ENCODE assay signal across 8 cellular contexts in the genomic region with DNA sequence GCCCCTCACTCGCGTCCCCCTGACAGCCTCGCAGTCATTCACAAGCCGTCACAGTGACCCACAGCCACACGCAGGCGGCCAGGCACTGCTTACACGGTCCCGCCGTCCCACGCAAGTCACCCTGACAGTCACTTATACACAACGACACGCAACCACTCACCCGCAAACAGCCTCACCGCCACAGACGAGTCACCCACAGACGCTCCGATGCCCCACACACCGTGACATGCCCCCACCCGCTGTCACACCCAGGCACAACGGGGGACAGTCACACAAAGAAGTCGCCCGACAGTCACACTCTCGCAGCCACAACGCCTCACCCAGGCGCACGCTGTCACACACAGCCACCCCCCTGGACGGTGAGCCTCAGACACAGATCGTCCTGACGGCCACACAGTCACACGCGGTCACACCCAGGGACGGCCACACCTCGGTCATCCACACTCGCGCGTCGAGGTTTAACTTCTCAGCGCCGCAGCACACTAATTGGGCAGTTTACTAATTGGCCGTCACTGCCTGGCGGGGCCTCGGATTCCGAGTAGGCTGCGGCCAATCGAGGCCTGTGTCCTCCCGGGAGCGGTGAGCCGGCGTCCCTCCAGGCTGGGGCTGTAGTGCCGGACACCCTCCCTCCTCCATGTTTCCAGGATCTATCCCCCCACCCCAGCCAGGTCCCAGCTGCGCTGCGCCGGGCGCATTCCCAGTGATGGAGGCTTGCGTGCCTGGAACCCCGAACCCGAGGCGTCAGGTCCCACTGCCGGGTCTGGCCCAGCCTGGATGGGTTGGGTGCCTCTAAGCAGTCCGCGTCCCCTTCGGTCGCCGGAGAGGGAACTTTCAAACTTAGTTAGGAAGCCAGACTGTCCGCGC. TPM values are rescaled to one million over a fixed set of nuclear protein-coding genes. Genes with fewer than 3 reads are reported as not detected.
DNase-seq lines count a peak whose midpoint lies in the region; ATAC-seq, FAIRE-seq and TF ChIP-seq lines count a peak whose summit lies in the region.

No MANE protein-coding gene starts in this region.

- 0 out of 2 replicates have a peak, but pooled peaks cover 2% of the 10 kb centered on the region for H3K9me3 ChIP-seq in HEK293 (ENCODE audit: control insufficient read depth, insufficient read depth, low read depth, low read length)

- peaks cover 52 to 98% of the 10 kb centered on the region in 2 donors for H3K27me3 Mint-ChIP-seq in effector memory CD8-positive, alpha-beta T cell
- peaks cover 58 to 95% (median 64%) of the 10 kb centered on the region in 3 donors for H3K27me3 Mint-ChIP-seq in naive B cell

- peak overlapping the region; percentile 54 for H3K4me3 ChIP-seq in HEK293 (ENCODE audit: low read depth, low read length)

- peak overlapping the region; percentile 71 to 84 for H3K27ac Mint-ChIP-seq in effector memory CD8-positive, alpha-beta T cell
- peak overlapping the region; percentile 19 to 92 (median 58) for H3K27ac Mint-ChIP-seq in naive B cell

- H3K9me3 Mint-ChIP-seq in effector memory CD8-positive, alpha-beta T cell: peaks cover 0 to 12% of the 10 kb centered on the region in 2 donors
- peaks cover 0 to 31% (median 14%) of the 10 kb centered on the region in 7 donors for H3K9me3 Mint-ChIP-seq in naive B cell

- no peaks in the 10 kb centered on the region; the same call in 1 of the 2 replicates for H3K4me1 ChIP-seq in HEK293 (ENCODE audit: control insufficient read depth, insufficient read depth, low read length)

- peak; percentile 89 for FAIRE-seq in urothelium cell line (lab: Jason Lieb, UNC)

- H3K36me3 Mint-ChIP-seq in effector memory CD8-positive, alpha-beta T cell (ENCODE audit: insufficient read depth): peaks cover 4% of the 10 kb centered on the region
- peaks cover 0 to 6% of the 10 kb centered on the region in 2 donors for H3K36me3 Mint-ChIP-seq in naive B cell

- peak; percentile 75 for ATAC-seq in effector memory CD8-positive, alpha-beta T cell (replicated peaks)
- ATAC-seq in naive B cell (ENCODE audit: low read depth in 2 of 2): peak; percentile 25 to 37
- ATAC-seq in GM18502 (IDR thresholded peaks at IDR 0.05; ENCODE audit: poor library complexity, unreplicated experiment): no peak

- peaks cover 13 to 18% of the 10 kb centered on the region in 2 donors for H3K4me1 Mint-ChIP-seq in effector memory CD8-positive, alpha-beta T cell (ENCODE audit: low read depth in 2 of 2)
- peaks cover 13 to 24% (median 13%) of the 10 kb centered on the region in 3 donors for H3K4me1 Mint-ChIP-seq in naive B cell

- peak overlapping the region; percentile 41; the same call in 1 of the 2 replicates for H3K27ac ChIP-seq in HEK293 (ENCODE audit: extremely low read depth, low read depth, low read length)

- H3K36me3 ChIP-seq in HEK293 (ENCODE audit: control insufficient read depth in 2 of 2, insufficient read depth in 1 of 2, low read length in 2 of 2): no peaks in the 10 kb centered on the region

- DNase-seq in AG08395 (ENCODE audit: low spot score) (peak; percentile 41), naive B cell (no peak), urothelium cell line (ENCODE audit: low spot score) (no peak), Kasumi-1 (lab: John Stamatoyannopoulos, UW) (no peak)
- peak; percentile 39 to 51 for DNase-seq in activated CD4-positive, alpha-beta T cell treated with anti-CD3 and anti-CD28 coated beads for 4 hours
- DNase-seq in effector memory CD8-positive, alpha-beta T cell: peak; percentile 40 to 50 (median 42)

- CTCF ChIA-PET in HEK293 (lab: Yijun Ruan, JAX): no interaction called here

- H3K4me3 Mint-ChIP-seq in effector memory CD8-positive, alpha-beta T cell: peak overlapping the region; percentile 79 to 88
- H3K4me3 Mint-ChIP-seq in naive B cell: peak overlapping the region; percentile 78 to 91 (median 88)

- TF ChIP-seq CTCF in HEK293 (tag by site-specific recombination; IDR thresholded peaks at IDR 0.05): 0 out of 2 replicates have a peak, but pooled peaks have one; percentile 38

- POLR2A ChIA-PET in HEK293 (lab: Yijun Ruan, JAX): no interaction called here

TF ChIP-seq in HEK293, 187 proteins besides CTCF, POLR2A, EP300 and RAD21 (continues in another document):
- TF ChIP-seq ZNF76 (tag by site-specific recombination; IDR thresholded peaks at IDR 0.05; ENCODE audit: borderline replicate concordance, low read depth) (peak; percentile 24; the same call in 1 of the 2 replicates), KLF16 (tag by site-specific recombination; IDR thresholded peaks at IDR 0.05) (0 out of 2 replicates have a peak, but pooled peaks have one; percentile 29), MEIS1 (CRISPR knock-in tag; IDR thresholded peaks at IDR 0.05; ENCODE audit: borderline replicate concordance) (no peak), KLF8 (tag by site-specific recombination; IDR thresholded peaks at IDR 0.05) (no peak), ZNF302 (tag by site-specific recombination; IDR thresholded peaks at IDR 0.05; ENCODE audit: low read depth) (no peak), ZNF585B (tag by site-specific recombination; IDR thresholded peaks at IDR 0.05) (no peak), OSR2 (tag by site-specific recombination; IDR thresholded peaks at IDR 0.05) (no peak), EGR2 (tag by site-specific recombination; IDR thresholded peaks at IDR 0.05; ENCODE audit: low read depth) (peak; percentile 77), ZNF202 (tag by site-specific recombination; IDR thresholded peaks at IDR 0.05; ENCODE audit: borderline replicate concordance) (peak; percentile 62; the same call in 1 of the 2 replicates), ZNF391 (tag by site-specific recombination; IDR thresholded peaks at IDR 0.05; ENCODE audit: borderline replicate concordance, low read depth) (0 out of 2 replicates have a peak, but pooled peaks have one; percentile 23), KLF1 (tag by site-specific recombination; IDR thresholded peaks at IDR 0.05) (peak; percentile 60; the same call in 1 of the 2 replicates), ZNF335 (tag by site-specific recombination; conservative IDR thresholded peaks at IDR 0.05) (peak; percentile 46), ZBTB8A (tag by site-specific recombination; IDR thresholded peaks at IDR 0.05) (peak; percentile 31; the same call in 1 of the 2 replicates), MZF1 (tag by site-specific recombination; IDR thresholded peaks at IDR 0.05; ENCODE audit: borderline replicate concordance) (no peak), ZBTB17 (tag by site-specific recombination; IDR thresholded peaks at IDR 0.05) (no peak), ZFHX2 (tag by site-specific recombination; conservative IDR thresholded peaks at IDR 0.05) (peak; percentile 86)
- TF ChIP-seq, protein P1, sequence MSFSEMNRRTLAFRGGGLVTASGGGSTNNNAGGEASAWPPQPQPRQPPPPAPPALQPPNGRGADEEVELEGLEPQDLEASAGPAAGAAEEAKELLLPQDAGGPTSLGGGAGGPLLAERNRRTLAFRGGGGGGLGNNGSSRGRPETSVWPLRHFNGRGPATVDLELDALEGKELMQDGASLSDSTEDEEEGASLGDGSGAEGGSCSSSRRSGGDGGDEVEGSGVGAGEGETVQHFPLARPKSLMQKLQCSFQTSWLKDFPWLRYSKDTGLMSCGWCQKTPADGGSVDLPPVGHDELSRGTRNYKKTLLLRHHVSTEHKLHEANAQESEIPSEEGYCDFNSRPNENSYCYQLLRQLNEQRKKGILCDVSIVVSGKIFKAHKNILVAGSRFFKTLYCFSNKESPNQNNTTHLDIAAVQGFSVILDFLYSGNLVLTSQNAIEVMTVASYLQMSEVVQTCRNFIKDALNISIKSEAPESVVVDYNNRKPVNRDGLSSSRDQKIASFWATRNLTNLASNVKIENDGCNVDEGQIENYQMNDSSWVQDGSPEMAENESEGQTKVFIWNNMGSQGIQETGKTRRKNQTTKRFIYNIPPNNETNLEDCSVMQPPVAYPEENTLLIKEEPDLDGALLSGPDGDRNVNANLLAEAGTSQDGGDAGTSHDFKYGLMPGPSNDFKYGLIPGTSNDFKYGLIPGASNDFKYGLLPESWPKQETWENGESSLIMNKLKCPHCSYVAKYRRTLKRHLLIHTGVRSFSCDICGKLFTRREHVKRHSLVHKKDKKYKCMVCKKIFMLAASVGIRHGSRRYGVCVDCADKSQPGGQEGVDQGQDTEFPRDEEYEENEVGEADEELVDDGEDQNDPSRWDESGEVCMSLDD (tag by site-specific recombination; IDR thresholded peaks at IDR 0.05): no peak
- TF ChIP-seq, protein P2, sequence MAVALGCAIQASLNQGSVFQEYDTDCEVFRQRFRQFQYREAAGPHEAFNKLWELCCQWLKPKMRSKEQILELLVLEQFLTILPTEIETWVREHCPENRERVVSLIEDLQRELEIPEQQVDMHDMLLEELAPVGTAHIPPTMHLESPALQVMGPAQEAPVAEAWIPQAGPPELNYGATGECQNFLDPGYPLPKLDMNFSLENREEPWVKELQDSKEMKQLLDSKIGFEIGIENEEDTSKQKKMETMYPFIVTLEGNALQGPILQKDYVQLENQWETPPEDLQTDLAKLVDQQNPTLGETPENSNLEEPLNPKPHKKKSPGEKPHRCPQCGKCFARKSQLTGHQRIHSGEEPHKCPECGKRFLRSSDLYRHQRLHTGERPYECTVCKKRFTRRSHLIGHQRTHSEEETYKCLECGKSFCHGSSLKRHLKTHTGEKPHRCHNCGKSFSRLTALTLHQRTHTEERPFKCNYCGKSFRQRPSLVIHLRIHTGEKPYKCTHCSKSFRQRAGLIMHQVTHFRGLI (tag by site-specific recombination; IDR thresholded peaks at IDR 0.05): no peak
- TF ChIP-seq, protein P3, sequence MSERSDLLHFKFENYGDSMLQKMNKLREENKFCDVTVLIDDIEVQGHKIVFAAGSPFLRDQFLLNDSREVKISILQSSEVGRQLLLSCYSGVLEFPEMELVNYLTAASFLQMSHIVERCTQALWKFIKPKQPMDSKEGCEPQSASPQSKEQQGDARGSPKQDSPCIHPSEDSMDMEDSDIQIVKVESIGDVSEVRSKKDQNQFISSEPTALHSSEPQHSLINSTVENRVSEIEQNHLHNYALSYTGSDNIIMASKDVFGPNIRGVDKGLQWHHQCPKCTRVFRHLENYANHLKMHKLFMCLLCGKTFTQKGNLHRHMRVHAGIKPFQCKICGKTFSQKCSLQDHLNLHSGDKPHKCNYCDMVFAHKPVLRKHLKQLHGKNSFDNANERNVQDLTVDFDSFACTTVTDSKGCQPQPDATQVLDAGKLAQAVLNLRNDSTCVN (tag by site-specific recombination; optimal IDR thresholded peaks at IDR 0.05): peak; percentile 42
- TF ChIP-seq, protein P4, sequence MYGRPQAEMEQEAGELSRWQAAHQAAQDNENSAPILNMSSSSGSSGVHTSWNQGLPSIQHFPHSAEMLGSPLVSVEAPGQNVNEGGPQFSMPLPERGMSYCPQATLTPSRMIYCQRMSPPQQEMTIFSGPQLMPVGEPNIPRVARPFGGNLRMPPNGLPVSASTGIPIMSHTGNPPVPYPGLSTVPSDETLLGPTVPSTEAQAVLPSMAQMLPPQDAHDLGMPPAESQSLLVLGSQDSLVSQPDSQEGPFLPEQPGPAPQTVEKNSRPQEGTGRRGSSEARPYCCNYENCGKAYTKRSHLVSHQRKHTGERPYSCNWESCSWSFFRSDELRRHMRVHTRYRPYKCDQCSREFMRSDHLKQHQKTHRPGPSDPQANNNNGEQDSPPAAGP (tag by site-specific recombination; IDR thresholded peaks at IDR 0.05): peak; percentile 69; the same call in 1 of the 2 replicates

RNA-seq across cellular contexts. Expression of a gene that starts 0.8 kb away (rescaled TPM):
- polyA plus RNA-seq in naive B cell (ENCODE audit: low read depth in 6 of 6): under 1 TPM in 3 of 6 donors, not detected in 3; 0.17 to 0.26 (median 0.26) TPM

Comparison
In these comparisons a context has a peak if more than half of its experiments do, and no peak if none do; other contexts are left out.
1. DNase-seq: peak in AG08395 (single experiment), activated CD4-positive, alpha-beta T cell treated with anti-CD3 and anti-CD28 coated beads for 4 hours (2 of 2) and effector memory CD8-positive, alpha-beta T cell (3 of 3); none in naive B cell (single experiment), urothelium cell line (single experiment) and Kasumi-1 (0 of 2).